In genomic region chr7:90233569-90233968, GRCh38 we compare ENCODE assay signal across 25 cellular contexts. TPM values are rescaled to one million over a fixed set of nuclear protein-coding genes. Genes with fewer than 3 reads are reported as not detected.
"Had no signal": no experiment of that assay in that cellular context is flagged by ENCODE, and none has a peak within 500 bp of the region (broad histone marks: within the 10 kb centered on the region; RNA-seq: fewer than 3 reads in every experiment).

No MANE protein-coding gene starts in this region.

- H3K27ac ChIP-seq: brain microvascular endothelial cell, coronary artery, dorsolateral prefrontal cortex had no signal

- H3K36me3 ChIP-seq: brain microvascular endothelial cell had no signal

- FAIRE-seq: astrocyte, bronchial epithelial cell, frontal cortex had no signal

- H3K4me3 ChIP-seq: coronary artery, dorsolateral prefrontal cortex had no signal

- H3K27me3 ChIP-seq: brain microvascular endothelial cell, dorsolateral prefrontal cortex had no signal

- DNase-seq: activated CD4-positive, alpha-beta memory T cell treated with anti-CD3 and anti-CD28 coated beads, Interleukin-2, amount 10 ng/mL, durations not matched to agents 7 days and 5 days; activated CD4-positive, alpha-beta T cell treated with anti-CD3 and anti-CD28 coated beads for 1 hour; activated CD4-positive, alpha-beta T cell treated with anti-CD3 and anti-CD28 coated beads for 4 hours; activated CD4-positive, alpha-beta T cell treated with anti-CD3 and anti-CD28 coated beads, Interleukin-2, amount 10 ng/mL, durations not matched to agents 7 days and 5 days; activated CD4-positive, alpha-beta T cell treated with anti-CD3 and anti-CD28 coated beads, Interleukin-2, amount 50 U/mL, for 4 hours; activated CD8-positive, alpha-beta memory T cell treated with anti-CD3 and anti-CD28 coated beads, Interleukin-2, amount 50 U/mL, for 48 hours; activated effector memory CD4-positive, alpha-beta T cell treated with Interleukin-2 at 50 U/mL for 16 hours; activated gamma-delta T cell treated with Interleukin-2 at 50 U/mL for 16 hours; activated naive CD4-positive, alpha-beta T cell treated with anti-CD3 and anti-CD28 coated beads, Interleukin-2, amount 50 U/mL, for 16 hours; activated naive CD4-positive, alpha-beta T cell treated with Interleukin-2 at 50 U/mL for 16 hours; activated T-cell treated with anti-CD3 and anti-CD28 coated beads for 4 hours; activated T-cell treated with anti-CD3 and anti-CD28 coated beads, Interleukin-2, amount 50 U/mL, for 24 hours; amniotic stem cell; anterior cingulate cortex; brain microvascular endothelial cell; dorsolateral prefrontal cortex; effector memory CD4-positive, alpha-beta T cell; endodermal cell; foreskin fibroblast; T-helper 2 cell had no signal

RNA-seq across cellular contexts. Expression of gene CFAP69, which starts 11.4 kb away (rescaled TPM):
- total RNA-seq: activated CD4-positive, alpha-beta memory T cell treated with anti-CD3 and anti-CD28 coated beads, Interleukin-2, amount 10 ng/mL, durations not matched to agents 7 days and 5 days; activated CD4-positive, alpha-beta T cell treated with anti-CD3 and anti-CD28 coated beads, Interleukin-2, amount 10 ng/mL, durations not matched to agents 7 days and 5 days; T-helper 1 cell treated with Interleukin-12 subunit alpha and Interleukin-12 subunit beta and Interleukin-4 antibody, amounts not matched to agents 30 ng/mL and 1 ng/mL, for 36 hours had no signal

RNA-seq across cellular contexts. Expression of gene STEAP2, which starts 22.0 kb away (rescaled TPM):
- total RNA-seq: activated CD4-positive, alpha-beta T cell treated with anti-CD3 and anti-CD28 coated beads, Interleukin-2, amount 10 ng/mL, durations not matched to agents 7 days and 5 days had no signal
